Comparison of ENCODE assay signal across 39 cellular contexts in genomic region chr22:26775394-26775793, GRCh38.
"Had no signal": no experiment of that assay in that cellular context is flagged by ENCODE, and none has a peak within 500 bp of the region (broad histone marks: within the 10 kb centered on the region; RNA-seq: fewer than 3 reads in every experiment).

No MANE protein-coding gene starts in this region.

- FAIRE-seq: astrocyte, bronchial epithelial cell, colon had no signal

- H3K27ac ChIP-seq: adrenal gland, ascending aorta, body of pancreas, brain microvascular endothelial cell, breast epithelium, cardiac muscle cell had no signal

- H3K4me3 Mint-ChIP-seq: activated naive CD4-positive, alpha-beta T cell treated with anti-CD3 and anti-CD28 coated beads for 36 hours; activated naive CD4-positive, alpha-beta T cell treated with anti-CD3 and anti-CD28 coated beads, Interleukin-2, amount 10 ng/mL, durations not matched to agents 7 days and 5 days; activated naive CD4-positive, alpha-beta T cell treated with anti-CD3 and anti-CD28 coated beads, Interleukin-2, amount 50 U/mL, for 24 hours; activated naive CD8-positive, alpha-beta T cell; activated naive CD8-positive, alpha-beta T cell treated with anti-CD3 and anti-CD28 coated beads for 36 hours; activated naive CD8-positive, alpha-beta T cell treated with anti-CD3 and anti-CD28 coated beads, Interleukin-2, amount 10 ng/mL, durations not matched to agents 7 days and 5 days; activated naive CD8-positive, alpha-beta T cell treated with anti-CD3 and anti-CD28 coated beads, Interleukin-2, amount 50 U/mL, for 24 hours; activated T-cell treated with anti-CD3 and anti-CD28 coated beads, Interleukin-2, amount 50 U/mL, for 4 hours; activated T-cell treated with anti-CD3 and anti-CD28 coated beads, Interleukin-2, amount 50 U/mL, for 72 hours; activated T-helper 1 cell treated with anti-CD3 and anti-CD28 coated beads, Interleukin-12 subunit alpha, Interleukin-12 subunit beta, Interleukin-2, Interleukin-4 antibody, amounts not matched to agents 30 ng/mL and 10 ng/mL and 1 ng/mL, durations not matched to agents 14 hours and 24 hours and 36 hours; activated T-helper 17 cell treated with anti-CD3 and anti-CD28 coated beads, Interleukin-2, amount 50 U/mL, for 72 hours; brain; central memory CD8-positive, alpha-beta T cell had no signal

- H3K36me3 ChIP-seq: adrenal gland, brain microvascular endothelial cell, breast epithelium, cardiac muscle cell had no signal

- H3K27me3 Mint-ChIP-seq: activated naive CD4-positive, alpha-beta T cell treated with anti-CD3 and anti-CD28 coated beads, Interleukin-2, amount 10 ng/mL, durations not matched to agents 7 days and 5 days; activated naive CD4-positive, alpha-beta T cell treated with anti-CD3 and anti-CD28 coated beads, Interleukin-2, amount 50 U/mL, for 24 hours; activated naive CD8-positive, alpha-beta T cell; activated naive CD8-positive, alpha-beta T cell treated with anti-CD3 and anti-CD28 coated beads for 36 hours; activated naive CD8-positive, alpha-beta T cell treated with anti-CD3 and anti-CD28 coated beads, Interleukin-2, amount 10 ng/mL, durations not matched to agents 7 days and 5 days; activated naive CD8-positive, alpha-beta T cell treated with anti-CD3 and anti-CD28 coated beads, Interleukin-2, amount 50 U/mL, for 24 hours; activated T-helper 17 cell treated with anti-CD3 and anti-CD28 coated beads, Interleukin-2, amount 50 U/mL, for 72 hours; brain; central memory CD8-positive, alpha-beta T cell had no signal

- H3K27me3 ChIP-seq: adrenal gland, ascending aorta, body of pancreas, brain microvascular endothelial cell, breast epithelium, cardiac muscle cell had no signal

- H3K4me1 Mint-ChIP-seq: activated naive CD4-positive, alpha-beta T cell treated with anti-CD3 and anti-CD28 coated beads, Interleukin-2, amount 10 ng/mL, durations not matched to agents 7 days and 5 days; activated naive CD4-positive, alpha-beta T cell treated with anti-CD3 and anti-CD28 coated beads, Interleukin-2, amount 50 U/mL, for 24 hours; activated naive CD8-positive, alpha-beta T cell treated with anti-CD3 and anti-CD28 coated beads for 36 hours; activated naive CD8-positive, alpha-beta T cell treated with anti-CD3 and anti-CD28 coated beads, Interleukin-2, amount 10 ng/mL, durations not matched to agents 7 days and 5 days; activated naive CD8-positive, alpha-beta T cell treated with anti-CD3 and anti-CD28 coated beads, Interleukin-2, amount 50 U/mL, for 24 hours; activated T-helper 17 cell treated with anti-CD3 and anti-CD28 coated beads, Interleukin-2, amount 50 U/mL, for 72 hours; central memory CD8-positive, alpha-beta T cell had no signal

- H3K4me3 ChIP-seq: adrenal gland, ascending aorta, body of pancreas, breast epithelium, cardiac muscle cell had no signal

- H3K4me1 ChIP-seq: ascending aorta, body of pancreas, breast epithelium had no signal

- DNase-seq: activated effector memory CD4-positive, alpha-beta T cell treated with anti-CD3 and anti-CD28 coated beads, Interleukin-2, amount 50 U/mL, for 16 hours; activated effector memory CD4-positive, alpha-beta T cell treated with Interleukin-2 at 50 U/mL for 16 hours; activated gamma-delta T cell; activated gamma-delta T cell treated with Interleukin-2 at 50 U/mL for 16 hours; activated naive CD4-positive, alpha-beta T cell; activated naive CD4-positive, alpha-beta T cell treated with anti-CD3 and anti-CD28 coated beads for 36 hours; activated naive CD4-positive, alpha-beta T cell treated with anti-CD3 and anti-CD28 coated beads, Interleukin-2, amount 10 ng/mL, durations not matched to agents 7 days and 5 days; activated naive CD4-positive, alpha-beta T cell treated with anti-CD3 and anti-CD28 coated beads, Interleukin-2, amount 50 U/mL, for 16 hours; activated naive CD4-positive, alpha-beta T cell treated with Interleukin-2 at 50 U/mL for 16 hours; activated naive CD8-positive, alpha-beta T cell treated with anti-CD3 and anti-CD28 coated beads for 36 hours; activated naive CD8-positive, alpha-beta T cell treated with anti-CD3 and anti-CD28 coated beads, Interleukin-2, amount 10 ng/mL, durations not matched to agents 7 days and 5 days; activated naive CD8-positive, alpha-beta T cell treated with anti-CD3 and anti-CD28 coated beads, Interleukin-2, amount 50 U/mL, for 24 hours; activated T-cell treated with anti-CD3 and anti-CD28 coated beads, Interleukin-2, amount 50 U/mL, for 4 hours; activated T-cell treated with anti-CD3 and anti-CD28 coated beads, Interleukin-2, amount 50 U/mL, for 48 hours; activated T-cell treated with anti-CD3 and anti-CD28 coated beads, Interleukin-2, amount 50 U/mL, for 72 hours; adrenal gland; amniotic stem cell; amygdala; anterior cingulate cortex; aorta; body of pancreas; brain microvascular endothelial cell; caudate nucleus; central memory CD4-positive, alpha-beta T cell; cerebellar nuclear complex had no signal

- H3K9me3 Mint-ChIP-seq: activated naive CD4-positive, alpha-beta T cell treated with anti-CD3 and anti-CD28 coated beads, Interleukin-2, amount 50 U/mL, for 24 hours; activated naive CD8-positive, alpha-beta T cell treated with anti-CD3 and anti-CD28 coated beads for 36 hours; activated naive CD8-positive, alpha-beta T cell treated with anti-CD3 and anti-CD28 coated beads, Interleukin-2, amount 50 U/mL, for 24 hours; activated T-cell treated with anti-CD3 and anti-CD28 coated beads, Interleukin-2, amount 50 U/mL, for 4 hours; activated T-helper 17 cell treated with anti-CD3 and anti-CD28 coated beads, Interleukin-2, amount 50 U/mL, for 72 hours; activated T-helper 2 cell treated with anti-CD3 and anti-CD28 coated beads, Interferon-gamma antibody, Interleukin-2, Interleukin-4, amounts not matched to agents 10 μg/mL and 5 μg/mL and 100 μg/mL, durations not matched to agents 14 hours and 24 hours and 36 hours; central memory CD8-positive, alpha-beta T cell had no signal

- ATAC-seq: activated naive CD4-positive, alpha-beta T cell treated with anti-CD3 and anti-CD28 coated beads, Interleukin-2, amount 50 U/mL, for 72 hours; activated naive CD8-positive, alpha-beta T cell treated with anti-CD3 and anti-CD28 coated beads, Interleukin-2, amount 50 U/mL, for 24 hours; activated T-cell treated with anti-CD3 and anti-CD28 coated beads, Interleukin-2, amount 50 U/mL, for 4 hours; activated T-cell treated with anti-CD3 and anti-CD28 coated beads, Interleukin-2, amount 50 U/mL, for 72 hours; activated T-helper 17 cell treated with anti-CD3 and anti-CD28 coated beads, Interleukin-2, amount 50 U/mL, for 72 hours; body of pancreas had no signal

- H3K27ac Mint-ChIP-seq: activated naive CD4-positive, alpha-beta T cell treated with anti-CD3 and anti-CD28 coated beads for 36 hours; activated naive CD4-positive, alpha-beta T cell treated with anti-CD3 and anti-CD28 coated beads, Interleukin-2, amount 10 ng/mL, durations not matched to agents 7 days and 5 days; activated naive CD4-positive, alpha-beta T cell treated with anti-CD3 and anti-CD28 coated beads, Interleukin-2, amount 50 U/mL, for 24 hours; activated naive CD4-positive, alpha-beta T cell treated with anti-CD3 and anti-CD28 coated beads, Interleukin-2, amount 50 U/mL, for 72 hours; activated naive CD8-positive, alpha-beta T cell; activated naive CD8-positive, alpha-beta T cell treated with anti-CD3 and anti-CD28 coated beads for 36 hours; activated naive CD8-positive, alpha-beta T cell treated with anti-CD3 and anti-CD28 coated beads, Interleukin-2, amount 10 ng/mL, durations not matched to agents 7 days and 5 days; activated naive CD8-positive, alpha-beta T cell treated with anti-CD3 and anti-CD28 coated beads, Interleukin-2, amount 50 U/mL, for 24 hours; activated T-cell treated with anti-CD3 and anti-CD28 coated beads, Interleukin-2, amount 50 U/mL, for 72 hours; activated T-helper 1 cell treated with anti-CD3 and anti-CD28 coated beads, Interleukin-12 subunit alpha, Interleukin-12 subunit beta, Interleukin-2, Interleukin-4 antibody, amounts not matched to agents 30 ng/mL and 10 ng/mL and 1 ng/mL, durations not matched to agents 14 hours and 24 hours and 36 hours; activated T-helper 17 cell treated with anti-CD3 and anti-CD28 coated beads, Interleukin-2, amount 50 U/mL, for 72 hours; activated T-helper 2 cell treated with anti-CD3 and anti-CD28 coated beads, Interferon-gamma antibody, Interleukin-2, Interleukin-4, amounts not matched to agents 10 μg/mL and 5 μg/mL and 100 μg/mL, durations not matched to agents 14 hours and 24 hours and 36 hours; brain had no signal

- H3K9me3 ChIP-seq: adrenal gland, body of pancreas had no signal
